Comparison of ENCODE assay signal across 8 cellular contexts in genomic region chr21:8194039-8194438, GRCh38.
DNase-seq lines count a peak whose midpoint lies in the region; ATAC-seq and TF ChIP-seq lines count a peak whose summit lies in the region.
"Not testable (repeated sequence)": the region's sequence is repeated elsewhere in the genome, so short reads cannot be mapped to it uniquely, and the experiment has no call there.

No MANE protein-coding gene starts in this region.

- H3K27me3 ChIP-seq in CD4-positive, CD25-positive, alpha-beta regulatory T cell (ENCODE audit: control insufficient read depth, insufficient read depth, low read length), result not testable (repeated sequence)

- DNase-seq in CD4-positive, CD25-positive, alpha-beta regulatory T cell; Right ventricle myocardium inferior (ENCODE audit: missing footprints); natural killer cell: not testable (repeated sequence)

- not testable (repeated sequence) for H3K4me1 Mint-ChIP-seq in CD4-positive, CD25-positive, alpha-beta regulatory T cell; natural killer cell

- H3K4me3 ChIP-seq in CD4-positive, CD25-positive, alpha-beta regulatory T cell (ENCODE audit: low read depth, low read length), result not testable (repeated sequence)

- not testable (repeated sequence) for H3K9me3 ChIP-seq in CD4-positive, CD25-positive, alpha-beta regulatory T cell (ENCODE audit: control insufficient read depth in 2 of 2, low read length in 2 of 2)

- TF ChIP-seq CTCF in natural killer cell (IDR thresholded peaks at IDR 0.05), result not testable (repeated sequence)

- H3K27me3 Mint-ChIP-seq in CD4-positive, CD25-positive, alpha-beta regulatory T cell; natural killer cell (ENCODE audit: low read depth in 2 of 2): not testable (repeated sequence)

- H3K4me1 ChIP-seq in CD4-positive, CD25-positive, alpha-beta regulatory T cell (ENCODE audit: control insufficient read depth, insufficient read depth, low read length, poor library complexity, severe bottlenecking), result not testable (repeated sequence)

- H3K9me3 Mint-ChIP-seq in CD4-positive, CD25-positive, alpha-beta regulatory T cell; natural killer cell: not testable (repeated sequence)

- H3K4me3 Mint-ChIP-seq in CD4-positive, CD25-positive, alpha-beta regulatory T cell; natural killer cell: not testable (repeated sequence)

- intact Hi-C loops in Right ventricle myocardium inferior (cut with DNase I); natural killer cell (cut with micrococcal nuclease): not testable (repeated sequence)

- H3K27ac Mint-ChIP-seq in CD4-positive, CD25-positive, alpha-beta regulatory T cell; natural killer cell: not testable (repeated sequence)

- peak; percentile 36 to 46 for ATAC-seq in CD4-positive, CD25-positive, alpha-beta regulatory T cell (ENCODE audit: low read depth in 2 of 2)
- ATAC-seq in GM19351 (IDR thresholded peaks at IDR 0.05; ENCODE audit: unreplicated experiment) (peak; percentile 70), GM21717 (IDR thresholded peaks at IDR 0.05; ENCODE audit: unreplicated experiment) (peak; percentile 67), HG02938 (IDR thresholded peaks at IDR 0.05; ENCODE audit: unreplicated experiment) (peak; percentile 48), HG03432 (IDR thresholded peaks at IDR 0.05; ENCODE audit: unreplicated experiment) (peak; percentile 75), Right ventricle myocardium inferior (peak; percentile 68), natural killer cell (peak in 2 of 3 donors; percentile 44 to 60)
- ATAC-seq in activated CD4-positive, CD25-positive, alpha-beta regulatory T cell treated with anti-CD3 and anti-CD28 coated beads, Interleukin-2, amount 50 U/mL, for 24 hours, result peak; percentile 47 to 60

- not testable (repeated sequence) for H3K36me3 ChIP-seq in CD4-positive, CD25-positive, alpha-beta regulatory T cell (ENCODE audit: control insufficient read depth, insufficient read depth, low read length)

- not testable (repeated sequence) for H3K36me3 Mint-ChIP-seq in CD4-positive, CD25-positive, alpha-beta regulatory T cell; natural killer cell

- H3K27ac ChIP-seq in CD4-positive, CD25-positive, alpha-beta regulatory T cell (ENCODE audit: insufficient read depth, low read length, poor library complexity, severe bottlenecking), result not testable (repeated sequence)
